In genomic region chr2:224807153-224807964, GRCh38 we compare ENCODE assay signal across 12 cellular contexts.
DNase-seq lines count a peak whose midpoint lies in the region; ATAC-seq and TF ChIP-seq lines count a peak whose summit lies in the region.
"Had no signal": no experiment of that assay in that cellular context is flagged by ENCODE, and none has a peak within 500 bp of the region (broad histone marks: within the 10 kb centered on the region; RNA-seq: fewer than 3 reads in every experiment).

No MANE protein-coding gene starts in this region.

- H3K27me3 Mint-ChIP-seq in stimulated activated naive CD8-positive, alpha-beta T cell treated with anti-CD3 and anti-CD28 coated beads, Interleukin-15, Interleukin-2, amounts not matched to agents 100 ng/mL and 50 ng/mL, for 24 hours = no peaks in the 10 kb centered on the region
- H3K27me3 Mint-ChIP-seq: CD4-positive, CD25-positive, alpha-beta regulatory T cell had no signal

- no peaks in the 10 kb centered on the region for H3K4me1 Mint-ChIP-seq in stimulated activated naive CD8-positive, alpha-beta T cell treated with anti-CD3 and anti-CD28 coated beads, Interleukin-15, Interleukin-2, amounts not matched to agents 100 ng/mL and 50 ng/mL, for 24 hours (ENCODE audit: low read depth)

- H3K27ac Mint-ChIP-seq in stimulated activated naive CD8-positive, alpha-beta T cell treated with anti-CD3 and anti-CD28 coated beads, Interleukin-15, Interleukin-2, amounts not matched to agents 100 ng/mL and 50 ng/mL, for 24 hours = peak overlapping the region; percentile 10

- no peak for ATAC-seq in stimulated activated naive CD8-positive, alpha-beta T cell treated with anti-CD3 and anti-CD28 coated beads, Interleukin-15, Interleukin-2, amounts not matched to agents 100 U/mL and 50 U/mL, for 24 hours
- ATAC-seq in HG02763 (IDR thresholded peaks at IDR 0.05; ENCODE audit: unreplicated experiment) = no peak

- no peak overlapping the region for H3K4me3 Mint-ChIP-seq in stimulated activated naive CD8-positive, alpha-beta T cell treated with anti-CD3 and anti-CD28 coated beads, Interleukin-15, Interleukin-2, amounts not matched to agents 100 ng/mL and 50 ng/mL, for 24 hours
- H3K4me3 Mint-ChIP-seq: CD4-positive, CD25-positive, alpha-beta regulatory T cell had no signal

- no peak for DNase-seq in stimulated activated naive CD8-positive, alpha-beta T cell treated with anti-CD3 and anti-CD28 coated beads, Interleukin-15, Interleukin-2, amounts not matched to agents 100 U/mL and 50 U/mL, for 24 hours
- DNase-seq in RPMI7951 (ENCODE audit: low read depth) (peak; percentile 16), fibroblast of mammary gland (ENCODE audit: low read depth) (no peak), AML-193 (lab: John Stamatoyannopoulos, UW) (no peak), MV-4-11 (lab: John Stamatoyannopoulos, UW) (no peak)
- DNase-seq in stimulated activated CD4-positive, alpha-beta T cell treated with anti-CD3 and anti-CD28 coated beads, Interleukin-4, amount 100 ng/mL, for 24 hours = no peak
- DNase-seq: CD4-positive, CD25-positive, alpha-beta regulatory T cell; esophagus squamous epithelium; small intestine; T1000 had no signal

- peak; percentile 20 for TF ChIP-seq CTCF in fibroblast of mammary gland (conservative IDR thresholded peaks at IDR 0.05; ENCODE audit: control insufficient read depth, insufficient read depth, low read depth, low read length)

- H3K36me3 Mint-ChIP-seq in stimulated activated naive CD8-positive, alpha-beta T cell treated with anti-CD3 and anti-CD28 coated beads, Interleukin-15, Interleukin-2, amounts not matched to agents 100 ng/mL and 50 ng/mL, for 24 hours (ENCODE audit: low read depth) = peaks cover 80% of the 10 kb centered on the region

- H3K4me3 ChIP-seq in fibroblast of mammary gland (ENCODE audit: control insufficient read depth, low read depth, low read length) = no peak overlapping the region
- H3K4me3 ChIP-seq: esophagus squamous epithelium had no signal

- H3K9me3 Mint-ChIP-seq in stimulated activated naive CD8-positive, alpha-beta T cell treated with anti-CD3 and anti-CD28 coated beads, Interleukin-15, Interleukin-2, amounts not matched to agents 100 ng/mL and 50 ng/mL, for 24 hours = no peaks in the 10 kb centered on the region
